Comparison of ENCODE assay signal across 8 cellular contexts in genomic region chr11:59615637-59616395, GRCh38. TPM values are rescaled to one million over a fixed set of nuclear protein-coding genes. Genes with fewer than 3 reads are reported as not detected.
DNase-seq lines count a peak whose midpoint lies in the region; ATAC-seq and TF ChIP-seq lines count a peak whose summit lies in the region.

Gene OSBP, minus strand, starts transcription at chr11:59615774. Its CDS starts 110 bp downstream, at chr11:59615664.

- DNase-seq in AML-193 (lab: John Stamatoyannopoulos, UW): peak; percentile 100
- peak; percentile 99 for DNase-seq in NCI-H510A (lab: John Stamatoyannopoulos, UW)
- DNase-seq in activated CD4-positive, alpha-beta T cell treated with anti-CD3 and anti-CD28 coated beads for 1 hour: peak; percentile 95
- DNase-seq in cerebellum (ENCODE audit: low spot score): peak; percentile 98
- peak; percentile 100 for DNase-seq in islet precursor cell
- DNase-seq in stimulated activated CD4-positive, alpha-beta T cell treated with anti-CD3 and anti-CD28 coated beads, Interleukin-12 subunit alpha, Interleukin-12 subunit beta, amount 100 ng/mL, for 48 hours (ENCODE audit: low read depth in 2 of 3, low spot score in 1 of 3): peak; percentile 95 to 97 (median 96)

- peak; percentile 83 for TF ChIP-seq POLR2A in GM19099 (IDR thresholded peaks at IDR 0.05; ENCODE audit: extremely low read depth, insufficient read length, low read depth)

- ATAC-seq in HG03432 (IDR thresholded peaks at IDR 0.05; ENCODE audit: unreplicated experiment): peak; percentile 90

RNA-seq across cellular contexts. Expression of gene OSBP, which starts in this region (rescaled TPM):
- 31.1 TPM for total RNA-seq in cerebellum

Comparison
In these comparisons a context has a peak if more than half of its experiments do, and no peak if none do; other contexts are left out.
1. Peak in every context shown above with its lines: DNase-seq and ATAC-seq.